In genomic region chr5:150347003-150347402, GRCh38 we compare ENCODE assay signal across 30 cellular contexts. TPM values are rescaled to one million over a fixed set of nuclear protein-coding genes. Genes with fewer than 3 reads are reported as not detected.
"Had no signal": no experiment of that assay in that cellular context is flagged by ENCODE, and none has a peak within 500 bp of the region (broad histone marks: within the 10 kb centered on the region; RNA-seq: fewer than 3 reads in every experiment).

No MANE protein-coding gene starts in this region.

- H3K36me3 Mint-ChIP-seq: activated CD4-positive, alpha-beta memory T cell treated with anti-CD3 and anti-CD28 coated beads for 36 hours; activated naive CD4-positive, alpha-beta T cell treated with anti-CD3 and anti-CD28 coated beads, Interleukin-2, amount 50 U/mL, for 24 hours had no signal

- H3K27me3 Mint-ChIP-seq: activated CD4-positive, alpha-beta memory T cell treated with anti-CD3 and anti-CD28 coated beads for 36 hours; activated naive CD4-positive, alpha-beta T cell treated with anti-CD3 and anti-CD28 coated beads, Interleukin-2, amount 50 U/mL, for 24 hours; activated T-cell treated with anti-CD3 and anti-CD28 coated beads, Interleukin-2, amount 50 U/mL, for 24 hours had no signal

- H3K9me3 Mint-ChIP-seq: activated CD4-positive, alpha-beta memory T cell treated with anti-CD3 and anti-CD28 coated beads for 36 hours; activated CD4-positive, alpha-beta T cell treated with anti-CD3 and anti-CD28 coated beads, Interleukin-2, amount 10 ng/mL, durations not matched to agents 24 days and 14 days; activated naive CD4-positive, alpha-beta T cell treated with anti-CD3 and anti-CD28 coated beads, Interleukin-2, amount 50 U/mL, for 24 hours; activated naive CD8-positive, alpha-beta T cell treated with anti-CD3 and anti-CD28 coated beads, Interleukin-2, amount 50 U/mL, for 24 hours; activated T-cell treated with anti-CD3 and anti-CD28 coated beads, Interleukin-2, amount 50 U/mL, for 24 hours; activated T-helper 17 cell treated with anti-CD3 and anti-CD28 coated beads, Interleukin-2, amount 50 U/mL, for 72 hours; nephron had no signal

- H3K4me3 ChIP-seq: breast epithelium, gastrocnemius medialis, hepatocyte, thoracic aorta had no signal

- H3K9me3 ChIP-seq: breast epithelium, gastrocnemius medialis, thoracic aorta had no signal

- H3K36me3 ChIP-seq: breast epithelium, gastrocnemius medialis, thoracic aorta had no signal

- H3K27ac ChIP-seq: breast epithelium, epithelial cell of prostate, gastrocnemius medialis, hepatocyte, thoracic aorta had no signal

- H3K4me2 ChIP-seq: hepatocyte had no signal

- DNase-seq: activated CD4-positive, alpha-beta memory T cell treated with anti-CD3 and anti-CD28 coated beads for 36 hours; activated CD4-positive, alpha-beta T cell treated with anti-CD3 and anti-CD28 coated beads, Interleukin-2, amount 10 ng/mL, durations not matched to agents 24 days and 14 days; activated CD4-positive, CD25-positive, alpha-beta regulatory T cell treated with anti-CD3 and anti-CD28 coated beads, Interleukin-2, amount 50 U/mL, for 72 hours; activated CD8-positive, alpha-beta memory T cell treated with anti-CD3 and anti-CD28 coated beads, Interleukin-2, amount 50 U/mL, for 48 hours; activated gamma-delta T cell treated with Interleukin-2 at 50 U/mL for 16 hours; activated naive CD8-positive, alpha-beta T cell treated with anti-CD3 and anti-CD28 coated beads, Interleukin-2, amount 50 U/mL, for 24 hours; activated T-cell treated with anti-CD3 and anti-CD28 coated beads, Interleukin-2, amount 50 U/mL, for 24 hours; amygdala; central memory CD4-positive, alpha-beta T cell; dermis blood vessel endothelial cell; effector CD4-positive, alpha-beta T cell; gastrocnemius medialis; islet precursor cell; left ventricle myocardium superior; right cardiac atrium; stimulated activated CD4-positive, alpha-beta T cell treated with anti-CD3 and anti-CD28 coated beads, Interleukin-2, amount 100 ng/mL, for 48 hours; stimulated activated naive CD8-positive, alpha-beta T cell treated with anti-CD3 and anti-CD28 coated beads, Interleukin-15, Interleukin-2, amounts not matched to agents 100 U/mL and 50 U/mL, for 24 hours; T1000; trophoblast cell had no signal

- H3K79me2 ChIP-seq: hepatocyte had no signal

- H3K27ac Mint-ChIP-seq: activated CD4-positive, alpha-beta memory T cell treated with anti-CD3 and anti-CD28 coated beads for 36 hours; activated CD4-positive, alpha-beta T cell treated with anti-CD3 and anti-CD28 coated beads, Interleukin-2, amount 10 ng/mL, durations not matched to agents 24 days and 14 days; activated naive CD4-positive, alpha-beta T cell treated with anti-CD3 and anti-CD28 coated beads, Interleukin-2, amount 50 U/mL, for 24 hours; activated naive CD8-positive, alpha-beta T cell treated with anti-CD3 and anti-CD28 coated beads, Interleukin-2, amount 50 U/mL, for 24 hours; activated T-cell treated with anti-CD3 and anti-CD28 coated beads, Interleukin-2, amount 50 U/mL, for 24 hours; activated T-helper 17 cell treated with anti-CD3 and anti-CD28 coated beads, Interleukin-2, amount 50 U/mL, for 72 hours; T-helper 1 cell treated with Interleukin-12 subunit alpha and Interleukin-12 subunit beta and Interleukin-4 antibody, amounts not matched to agents 30 μg/mL and 1 μg/mL, for 36 hours had no signal

- H2AFZ ChIP-seq: hepatocyte had no signal

- H3K4me1 ChIP-seq: breast epithelium had no signal

- H3K4me3 Mint-ChIP-seq: activated CD4-positive, alpha-beta memory T cell treated with anti-CD3 and anti-CD28 coated beads for 36 hours; activated CD4-positive, alpha-beta T cell treated with anti-CD3 and anti-CD28 coated beads, Interleukin-2, amount 10 ng/mL, durations not matched to agents 24 days and 14 days; activated naive CD4-positive, alpha-beta T cell treated with anti-CD3 and anti-CD28 coated beads, Interleukin-2, amount 50 U/mL, for 24 hours; activated naive CD8-positive, alpha-beta T cell treated with anti-CD3 and anti-CD28 coated beads, Interleukin-2, amount 50 U/mL, for 24 hours; activated T-cell treated with anti-CD3 and anti-CD28 coated beads, Interleukin-2, amount 50 U/mL, for 24 hours; activated T-helper 17 cell treated with anti-CD3 and anti-CD28 coated beads, Interleukin-2, amount 50 U/mL, for 72 hours; nephron; T-helper 1 cell treated with Interleukin-12 subunit alpha and Interleukin-12 subunit beta and Interleukin-4 antibody, amounts not matched to agents 30 μg/mL and 1 μg/mL, for 36 hours had no signal

- H3K27me3 ChIP-seq: breast epithelium, gastrocnemius medialis, hepatocyte had no signal

RNA-seq across cellular contexts. Expression of gene ARSI, which starts 44.3 kb away (rescaled TPM):
- total RNA-seq: activated CD4-positive, alpha-beta memory T cell treated with anti-CD3 and anti-CD28 coated beads for 36 hours; activated CD4-positive, alpha-beta T cell treated with anti-CD3 and anti-CD28 coated beads, Interleukin-2, amount 10 ng/mL, durations not matched to agents 24 days and 14 days; activated CD8-positive, alpha-beta memory T cell treated with anti-CD3 and anti-CD28 coated beads for 36 hours; activated T-helper 17 cell treated with anti-CD3 and anti-CD28 coated beads, Interleukin-2, amount 50 U/mL, for 72 hours; gastrocnemius medialis; lung microvascular endothelial cell had no signal

RNA-seq across cellular contexts. Expression of gene CAMK2A, which starts 57.4 kb away (rescaled TPM):
- total RNA-seq: activated CD4-positive, alpha-beta memory T cell treated with anti-CD3 and anti-CD28 coated beads for 36 hours; activated CD4-positive, alpha-beta T cell treated with anti-CD3 and anti-CD28 coated beads, Interleukin-2, amount 10 ng/mL, durations not matched to agents 24 days and 14 days; activated CD8-positive, alpha-beta memory T cell treated with anti-CD3 and anti-CD28 coated beads for 36 hours; activated T-helper 17 cell treated with anti-CD3 and anti-CD28 coated beads, Interleukin-2, amount 50 U/mL, for 72 hours; dermis blood vessel endothelial cell; lung microvascular endothelial cell; subcutaneous adipose tissue had no signal
